ENCODE assay signal across 1 cellular context in the genomic region with DNA sequence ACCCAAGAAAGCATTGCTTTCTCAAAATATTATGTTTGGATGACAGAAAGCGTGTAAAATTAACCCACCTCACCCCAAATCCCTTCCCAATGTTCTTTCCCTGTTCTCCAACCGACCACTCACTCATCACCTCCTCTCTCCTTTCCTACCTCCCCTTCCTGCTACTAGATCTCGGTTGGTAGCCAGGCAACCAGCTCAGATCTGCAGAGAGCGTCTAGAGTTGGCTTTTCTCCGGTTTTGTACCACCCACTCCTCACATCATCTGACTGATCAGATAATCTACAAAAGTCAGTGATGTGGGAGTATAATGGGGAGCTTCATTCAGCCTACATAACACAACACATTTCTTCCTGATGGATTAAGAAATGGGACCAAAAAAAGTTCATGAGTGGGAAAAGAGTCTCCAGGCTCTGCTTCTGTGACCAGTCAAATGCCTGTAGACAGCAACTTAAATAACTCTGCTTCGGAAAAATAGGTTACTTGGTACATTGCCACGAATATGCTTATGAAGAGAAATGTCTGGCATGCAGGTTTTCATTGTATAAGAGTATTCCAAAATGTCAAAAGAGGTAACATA.
TF ChIP-seq lines count a peak whose summit lies in the region.

No MANE protein-coding gene starts in this region.

TF ChIP-seq in GM23338, 12 proteins besides CTCF, POLR2A, EP300 and RAD21 (continued from another document):
- TF ChIP-seq ZNF114 (CRISPR knock-in tag; IDR thresholded peaks at IDR 0.05) (no peak), EZH2phosphoT487 (IDR thresholded peaks at IDR 0.05; ENCODE audit: unreplicated experiment) (no peak), JUNB (IDR thresholded peaks at IDR 0.05; ENCODE audit: unreplicated experiment) (no peak), CREB1 (CRISPR knock-in tag; IDR thresholded peaks at IDR 0.05; ENCODE audit: low read depth) (no peak), POLR2AphosphoS5 (IDR thresholded peaks at IDR 0.05; ENCODE audit: low read depth) (no peak), EZH2 (IDR thresholded peaks at IDR 0.05; ENCODE audit: low read depth, unreplicated experiment) (no peak)
- TF ChIP-seq, protein P1, sequence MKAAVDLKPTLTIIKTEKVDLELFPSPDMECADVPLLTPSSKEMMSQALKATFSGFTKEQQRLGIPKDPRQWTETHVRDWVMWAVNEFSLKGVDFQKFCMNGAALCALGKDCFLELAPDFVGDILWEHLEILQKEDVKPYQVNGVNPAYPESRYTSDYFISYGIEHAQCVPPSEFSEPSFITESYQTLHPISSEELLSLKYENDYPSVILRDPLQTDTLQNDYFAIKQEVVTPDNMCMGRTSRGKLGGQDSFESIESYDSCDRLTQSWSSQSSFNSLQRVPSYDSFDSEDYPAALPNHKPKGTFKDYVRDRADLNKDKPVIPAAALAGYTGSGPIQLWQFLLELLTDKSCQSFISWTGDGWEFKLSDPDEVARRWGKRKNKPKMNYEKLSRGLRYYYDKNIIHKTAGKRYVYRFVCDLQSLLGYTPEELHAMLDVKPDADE (IDR thresholded peaks at IDR 0.05): no peak
- TF ChIP-seq, protein P2, sequence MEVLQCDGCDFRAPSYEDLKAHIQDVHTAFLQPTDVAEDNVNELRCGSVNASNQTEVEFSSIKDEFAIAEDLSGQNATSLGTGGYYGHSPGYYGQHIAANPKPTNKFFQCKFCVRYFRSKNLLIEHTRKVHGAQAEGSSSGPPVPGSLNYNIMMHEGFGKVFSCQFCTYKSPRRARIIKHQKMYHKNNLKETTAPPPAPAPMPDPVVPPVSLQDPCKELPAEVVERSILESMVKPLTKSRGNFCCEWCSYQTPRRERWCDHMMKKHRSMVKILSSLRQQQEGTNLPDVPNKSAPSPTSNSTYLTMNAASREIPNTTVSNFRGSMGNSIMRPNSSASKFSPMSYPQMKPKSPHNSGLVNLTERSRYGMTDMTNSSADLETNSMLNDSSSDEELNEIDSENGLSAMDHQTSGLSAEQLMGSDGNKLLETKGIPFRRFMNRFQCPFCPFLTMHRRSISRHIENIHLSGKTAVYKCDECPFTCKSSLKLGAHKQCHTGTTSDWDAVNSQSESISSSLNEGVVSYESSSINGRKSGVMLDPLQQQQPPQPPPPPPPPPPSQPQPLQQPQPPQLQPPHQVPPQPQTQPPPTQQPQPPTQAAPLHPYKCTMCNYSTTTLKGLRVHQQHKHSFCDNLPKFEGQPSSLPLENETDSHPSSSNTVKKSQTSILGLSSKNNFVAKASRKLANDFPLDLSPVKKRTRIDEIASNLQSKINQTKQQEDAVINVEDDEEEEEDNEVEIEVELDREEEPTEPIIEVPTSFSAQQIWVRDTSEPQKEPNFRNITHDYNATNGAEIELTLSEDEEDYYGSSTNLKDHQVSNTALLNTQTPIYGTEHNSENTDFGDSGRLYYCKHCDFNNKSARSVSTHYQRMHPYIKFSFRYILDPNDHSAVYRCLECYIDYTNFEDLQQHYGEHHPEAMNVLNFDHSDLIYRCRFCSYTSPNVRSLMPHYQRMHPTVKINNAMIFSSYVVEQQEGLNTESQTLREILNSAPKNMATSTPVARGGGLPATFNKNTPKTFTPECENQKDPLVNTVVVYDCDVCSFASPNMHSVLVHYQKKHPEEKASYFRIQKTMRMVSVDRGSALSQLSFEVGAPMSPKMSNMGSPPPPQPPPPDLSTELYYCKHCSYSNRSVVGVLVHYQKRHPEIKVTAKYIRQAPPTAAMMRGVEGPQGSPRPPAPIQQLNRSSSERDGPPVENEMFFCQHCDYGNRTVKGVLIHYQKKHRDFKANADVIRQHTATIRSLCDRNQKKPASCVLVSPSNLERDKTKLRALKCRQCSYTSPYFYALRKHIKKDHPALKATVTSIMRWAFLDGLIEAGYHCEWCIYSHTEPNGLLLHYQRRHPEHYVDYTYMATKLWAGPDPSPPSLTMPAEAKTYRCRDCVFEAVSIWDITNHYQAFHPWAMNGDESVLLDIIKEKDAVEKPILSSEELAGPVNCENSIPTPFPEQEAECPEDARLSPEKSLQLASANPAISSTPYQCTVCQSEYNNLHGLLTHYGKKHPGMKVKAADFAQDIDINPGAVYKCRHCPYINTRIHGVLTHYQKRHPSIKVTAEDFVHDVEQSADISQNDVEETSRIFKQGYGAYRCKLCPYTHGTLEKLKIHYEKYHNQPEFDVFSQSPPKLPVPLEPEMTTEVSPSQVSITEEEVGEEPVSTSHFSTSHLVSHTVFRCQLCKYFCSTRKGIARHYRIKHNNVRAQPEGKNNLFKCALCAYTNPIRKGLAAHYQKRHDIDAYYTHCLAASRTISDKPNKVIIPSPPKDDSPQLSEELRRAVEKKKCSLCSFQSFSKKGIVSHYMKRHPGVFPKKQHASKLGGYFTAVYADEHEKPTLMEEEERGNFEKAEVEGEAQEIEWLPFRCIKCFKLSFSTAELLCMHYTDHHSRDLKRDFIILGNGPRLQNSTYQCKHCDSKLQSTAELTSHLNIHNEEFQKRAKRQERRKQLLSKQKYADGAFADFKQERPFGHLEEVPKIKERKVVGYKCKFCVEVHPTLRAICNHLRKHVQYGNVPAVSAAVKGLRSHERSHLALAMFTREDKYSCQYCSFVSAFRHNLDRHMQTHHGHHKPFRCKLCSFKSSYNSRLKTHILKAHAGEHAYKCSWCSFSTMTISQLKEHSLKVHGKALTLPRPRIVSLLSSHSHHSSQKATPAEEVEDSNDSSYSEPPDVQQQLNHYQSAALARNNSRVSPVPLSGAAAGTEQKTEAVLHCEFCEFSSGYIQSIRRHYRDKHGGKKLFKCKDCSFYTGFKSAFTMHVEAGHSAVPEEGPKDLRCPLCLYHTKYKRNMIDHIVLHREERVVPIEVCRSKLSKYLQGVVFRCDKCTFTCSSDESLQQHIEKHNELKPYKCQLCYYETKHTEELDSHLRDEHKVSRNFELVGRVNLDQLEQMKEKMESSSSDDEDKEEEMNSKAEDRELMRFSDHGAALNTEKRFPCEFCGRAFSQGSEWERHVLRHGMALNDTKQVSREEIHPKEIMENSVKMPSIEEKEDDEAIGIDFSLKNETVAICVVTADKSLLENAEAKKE (CRISPR knock-in tag; IDR thresholded peaks at IDR 0.05): no peak
TF ChIP-seq in GM23338: peak in this region for 0.
